In genomic region chr3:55615694-55616310, GRCh38 we compare ENCODE assay signal across 15 cellular contexts.
DNase-seq lines count a peak whose midpoint lies in the region; ATAC-seq and TF ChIP-seq lines count a peak whose summit lies in the region.
"Had no signal": no experiment of that assay in that cellular context is flagged by ENCODE, and none has a peak within 500 bp of the region (broad histone marks: within the 10 kb centered on the region; RNA-seq: fewer than 3 reads in every experiment).

No MANE protein-coding gene starts in this region.

- peaks cover 0 to 3% (median 0%) of the 10 kb centered on the region in 3 donors for H3K27me3 Mint-ChIP-seq in CD14-positive monocyte (ENCODE audit: low read depth in 3 of 3)

- no peaks in the 10 kb centered on the region for H3K27me3 ChIP-seq in mesendoderm (ENCODE audit: insufficient read depth, low read length, poor library complexity)
- no peaks in the 10 kb centered on the region for H3K27me3 ChIP-seq in sigmoid colon

- H3K4me3 ChIP-seq in mesendoderm (ENCODE audit: low read length) (no peak overlapping the region), sigmoid colon (no peak overlapping the region)
- H3K4me3 ChIP-seq: K562 had no signal

- H4K8ac ChIP-seq in mesendoderm (ENCODE audit: low read depth, low read length) = no peak overlapping the region

- H3K36me3 ChIP-seq in mesendoderm (ENCODE audit: control insufficient read depth, insufficient read depth, low read length) (no peaks in the 10 kb centered on the region), sigmoid colon (no peaks in the 10 kb centered on the region)

- no peaks in the 10 kb centered on the region for H3K9me3 Mint-ChIP-seq in CD14-positive monocyte

- H3K56ac ChIP-seq in mesendoderm (ENCODE audit: low read length) = peak overlapping the region; percentile 74

- no peak overlapping the region for H2AK5ac ChIP-seq in mesendoderm (ENCODE audit: low read length)

- peak overlapping the region; percentile 70 for H3K4ac ChIP-seq in mesendoderm (ENCODE audit: low read depth, low read length)

- no peak overlapping the region for H4K5ac ChIP-seq in mesendoderm (ENCODE audit: low read length)

- no peaks in the 10 kb centered on the region for H3K79me2 ChIP-seq in mesendoderm (ENCODE audit: control insufficient read depth, insufficient read depth, low read length)

- H3K27ac ChIP-seq in epithelial cell of prostate (peak overlapping the region; percentile 22), mesendoderm (ENCODE audit: low read depth, low read length) (peak overlapping the region; percentile 97), sigmoid colon (no peak overlapping the region)

- H3K9ac ChIP-seq in mesendoderm (ENCODE audit: low read length) = peak overlapping the region; percentile 12

- H3K27ac Mint-ChIP-seq in CD14-positive monocyte = peak overlapping the region; percentile 81 to 93 (median 87)

- TF ChIP-seq EP300 in sigmoid colon (IDR thresholded peaks at IDR 0.05) = no peak

- TF ChIP-seq CTCF in CD14-positive monocyte (IDR thresholded peaks at IDR 0.05) (no peak), sigmoid colon (IDR thresholded peaks at IDR 0.05) (no peak)

- H3K4me1 Mint-ChIP-seq in CD14-positive monocyte = peaks cover 63% of the 10 kb centered on the region

- peak; percentile 55 for DNase-seq in CD14-positive monocyte (ENCODE audit: low spot score)
- peak; percentile 69 for DNase-seq in NCI-H1048 (lab: John Stamatoyannopoulos, UW)
- no peak for DNase-seq in epithelial cell of prostate (ENCODE audit: low read depth, low spot score)
- peak; percentile 96 for DNase-seq in mesendoderm
- DNase-seq in sigmoid colon = no peak
- DNase-seq in activated CD4-positive, alpha-beta T cell treated with anti-CD3 and anti-CD28 coated beads, Interleukin-2, amount 50 U/mL, for 4 hours = no peak
- DNase-seq: activated CD4-positive, alpha-beta T cell treated with anti-CD3 and anti-CD28 coated beads, Interleukin-2, amount 50 U/mL, for 48 hours; activated effector memory CD4-positive, alpha-beta T cell treated with anti-CD3 and anti-CD28 coated beads, Interleukin-2, amount 50 U/mL, for 16 hours; DND-41; kidney; NCI-H2081; OCI-M1 had no signal

- no peak overlapping the region for H3K4me2 ChIP-seq in mesendoderm (ENCODE audit: low read length)

- peak overlapping the region; percentile 97 for H3K18ac ChIP-seq in mesendoderm (ENCODE audit: low read length)

- peak overlapping the region; percentile 88 for H2BK120ac ChIP-seq in mesendoderm (ENCODE audit: low read depth, low read length)

- no CpG with 5 or more reads among the region's 8 CpGs for WGBS in mesendoderm (ENCODE audit: extremely low coverage, insufficient coverage, low lambda C conversion rate)
- WGBS in sigmoid colon, 2 donors = 78 to 89% methylated on average over 8 of the region's 8 CpGs

- no peaks in the 10 kb centered on the region for H3K79me1 ChIP-seq in mesendoderm (ENCODE audit: low read length)

- intact Hi-C loops in CD14-positive monocyte (cut with micrococcal nuclease) (no loop called here), sigmoid colon (cut with DNase I) (no loop called here)

- ATAC-seq in HG03159 (IDR thresholded peaks at IDR 0.05; ENCODE audit: unreplicated experiment) = no peak
- ATAC-seq in GM19351 (IDR thresholded peaks at IDR 0.05; ENCODE audit: unreplicated experiment) = no peak
- ATAC-seq: K562 had no signal

- H3K4me1 ChIP-seq in mesendoderm (ENCODE audit: control insufficient read depth, low read depth, low read length) (peaks cover 12% of the 10 kb centered on the region), sigmoid colon (peaks cover 0 to 11% (median 6%) of the 10 kb centered on the region in 4 donors)

- no peaks in the 10 kb centered on the region for H3K9me3 ChIP-seq in sigmoid colon

- peak overlapping the region; percentile 97 for H2BK5ac ChIP-seq in mesendoderm (ENCODE audit: low read length)

- no peak overlapping the region for H3K23ac ChIP-seq in mesendoderm (ENCODE audit: low read length)

- no peak for TF ChIP-seq POLR2A in sigmoid colon (IDR thresholded peaks at IDR 0.05)

- H3K36me3 Mint-ChIP-seq in CD14-positive monocyte = no peaks in the 10 kb centered on the region

- H3K4me3 Mint-ChIP-seq in CD14-positive monocyte = peak overlapping the region in 1 of 2 donors; percentile 70

- no peak overlapping the region for H2BK15ac ChIP-seq in mesendoderm (replicated peaks; ENCODE audit: low read depth)

Comparison
In these comparisons a context has a peak if more than half of its experiments do, and no peak if none do; other contexts are left out.
1. DNase-seq: peak in CD14-positive monocyte (single experiment), NCI-H1048 (single experiment) and mesendoderm (single experiment); none in epithelial cell of prostate (single experiment), sigmoid colon (single experiment) and activated CD4-positive, alpha-beta T cell treated with anti-CD3 and anti-CD28 coated beads, Interleukin-2, amount 50 U/mL, for 4 hours (0 of 2).
2. H3K27ac ChIP-seq: peak in epithelial cell of prostate (single experiment) and mesendoderm (single experiment); none in sigmoid colon (0 of 4).